Comparison of ENCODE assay signal across 1 cellular context in the genomic region with DNA sequence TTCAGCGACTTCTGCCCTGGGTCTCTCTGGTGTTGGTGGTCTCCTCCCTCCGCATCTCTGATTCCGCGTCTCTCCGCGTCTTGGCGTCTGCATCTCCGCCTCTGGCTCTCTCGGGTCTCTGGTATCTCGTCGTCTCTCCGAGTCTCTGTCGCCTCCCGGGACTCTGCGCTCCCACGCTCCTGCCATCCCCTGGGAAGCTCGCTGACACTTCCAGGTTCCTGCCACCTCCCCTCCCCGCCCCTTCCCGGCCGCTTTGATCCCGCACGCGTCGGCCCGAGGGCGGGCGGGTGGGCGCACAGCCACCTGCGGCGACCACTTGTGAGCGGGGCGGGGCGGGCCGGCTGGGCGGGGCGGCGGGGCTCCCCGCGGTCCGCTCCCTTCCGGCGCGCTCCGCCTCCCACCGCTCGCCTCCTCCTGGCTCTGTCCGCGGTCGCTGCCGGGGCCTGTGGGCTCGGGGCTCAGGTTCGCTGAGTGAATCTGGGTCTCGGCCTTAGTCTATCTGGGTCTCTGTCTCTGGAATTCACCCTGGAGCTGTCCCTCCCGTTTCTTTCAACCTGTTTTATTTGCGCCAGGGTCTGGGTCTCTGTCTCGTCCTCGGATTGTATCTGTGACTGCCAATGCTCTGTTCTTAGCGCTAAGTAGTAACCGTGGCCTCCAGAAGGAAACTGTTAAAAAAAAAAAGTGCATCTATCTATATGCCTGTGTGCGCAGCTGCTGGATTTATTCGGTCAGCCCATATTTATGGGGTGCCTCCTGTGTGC.
TF ChIP-seq lines count a peak whose summit lies in the region.

No MANE protein-coding gene starts in this region.

TF ChIP-seq in IMR-90, 13 proteins besides CTCF, POLR2A, EP300 and RAD21 (continued from another document):
- no peak for TF ChIP-seq MAFK (IDR thresholded peaks at IDR 0.05; ENCODE audit: low read depth, low read length)
